12 cellular contexts compared by ENCODE assay signal in genomic region chr17:66469088-66469442, GRCh38.
DNase-seq lines count a peak whose midpoint lies in the region; ATAC-seq and TF ChIP-seq lines count a peak whose summit lies in the region.
"Had no signal": no experiment of that assay in that cellular context is flagged by ENCODE, and none has a peak within 500 bp of the region (broad histone marks: within the 10 kb centered on the region; RNA-seq: fewer than 3 reads in every experiment).

No MANE protein-coding gene starts in this region.

- intact Hi-C loops in IMR-90 (cut with micrococcal nuclease): loop anchor here (1.0 to 5.0 kb wide), 5 partner anchors 25 to 162 kb away; no protein-coding TSS in a partner anchor

- ATAC-seq in IMR-90 (ENCODE audit: low read depth): peak; percentile 22
- ATAC-seq in naive thymus-derived CD8-positive, alpha-beta T cell: no peak
- ATAC-seq in HG03095 (IDR thresholded peaks at IDR 0.05; ENCODE audit: unreplicated experiment): no peak
- no peak for ATAC-seq in HG02642 (IDR thresholded peaks at IDR 0.05; ENCODE audit: poor library complexity, unreplicated experiment)
- no peak for ATAC-seq in HG03469 (IDR thresholded peaks at IDR 0.05; ENCODE audit: unreplicated experiment)

- peak overlapping the region; percentile 84 for H2AK9ac ChIP-seq in IMR-90 (replicated peaks; ENCODE audit: low read depth, low read length, poor library complexity)

- H2AK5ac ChIP-seq in IMR-90 (ENCODE audit: low read depth, low read length): peak overlapping the region; percentile 97

- peak overlapping the region; percentile 91 for H3K18ac ChIP-seq in IMR-90 (ENCODE audit: low read depth, low read length)

- H3K36me3 ChIP-seq in IMR-90 (ENCODE audit: control insufficient read depth, insufficient read depth, low read length): no peaks in the 10 kb centered on the region
- H3K36me3 ChIP-seq: thyroid gland had no signal

- H3K27ac Mint-ChIP-seq in naive thymus-derived CD8-positive, alpha-beta T cell: peak overlapping the region in 6 of 10 donors; percentile 30 to 73 (median 66)
- H3K27ac Mint-ChIP-seq: memory B cell had no signal

- peak overlapping the region in 3 of 10 donors; percentile 31 to 46 (median 46) for H3K4me3 Mint-ChIP-seq in naive thymus-derived CD8-positive, alpha-beta T cell
- H3K4me3 Mint-ChIP-seq: memory B cell had no signal

- H3K79me1 ChIP-seq in IMR-90 (ENCODE audit: low read depth in 1 of 2, low read length in 2 of 2): peaks cover 20 to 73% of the 10 kb centered on the region in 2 experiments

- peak overlapping the region; percentile 87 for H3K4ac ChIP-seq in IMR-90 (ENCODE audit: low read depth, low read length)

- H2BK120ac ChIP-seq in IMR-90 (ENCODE audit: low read depth, low read length): peak overlapping the region; percentile 73

- dilution Hi-C loops in IMR-90 (cut with HindIII; ENCODE audit: low sequenced_read_pairs, unreplicated experiment): no loop called here

- H3K9me1 ChIP-seq in IMR-90 (ENCODE audit: insufficient read depth, low read length): peaks cover 23% of the 10 kb centered on the region

- peaks cover 29% of the 10 kb centered on the region for H3K4me1 ChIP-seq in IMR-90 (ENCODE audit: control insufficient read depth, insufficient read depth, low read length)

- peak overlapping the region; percentile 44 to 71; a peak in 3 of 4 replicates for H4K8ac ChIP-seq in IMR-90 (ENCODE audit: low read depth in 2 of 2, low read length in 2 of 2)

- H3K36me3 Mint-ChIP-seq in naive thymus-derived CD8-positive, alpha-beta T cell: peaks cover 0 to 22% (median 4%) of the 10 kb centered on the region in 3 donors
- H3K36me3 Mint-ChIP-seq: memory B cell had no signal

- H3K4me3 ChIP-seq in AG04450 (ENCODE audit: low read depth, low read length) (no peak overlapping the region), IMR-90 (ENCODE audit: insufficient read depth, low read depth, low read length) (no peak overlapping the region)
- H3K4me3 ChIP-seq: thyroid gland had no signal

- no peak for DNase-seq in AG04450 (ENCODE audit: low read depth, low spot score)
- DNase-seq in IMR-90: no peak
- DNase-seq in caudate nucleus (lab: John Stamatoyannopoulos, UW): peak in 1 of 61 donors; percentile 51
- no peak for DNase-seq in naive thymus-derived CD8-positive, alpha-beta T cell
- no peak for DNase-seq in NCI-H2196 treated with DMSO at 0.1 percent for 48 hours (lab: John Stamatoyannopoulos, UW; ENCODE audit: unreplicated experiment)
- DNase-seq: NCI-H82; stimulated activated CD4-positive, alpha-beta T cell treated with anti-CD3 and anti-CD28 coated beads, Interleukin-1b, Interleukin-23, amount 100 ng/mL, for 48 hours; thyroid gland had no signal

- H4K20me1 ChIP-seq in IMR-90 (ENCODE audit: insufficient read depth, low read length): no peaks in the 10 kb centered on the region

- no peaks in the 10 kb centered on the region for H3K27me3 Mint-ChIP-seq in naive thymus-derived CD8-positive, alpha-beta T cell

- H3K27ac ChIP-seq in AG04450 (ENCODE audit: low read depth, low read length) (peak overlapping the region; percentile 74), IMR-90 (ENCODE audit: insufficient read depth, low read length) (peak overlapping the region; percentile 91), caudate nucleus (ENCODE audit: low read depth, low read length) (peak overlapping the region; percentile 40)
- H3K27ac ChIP-seq: thyroid gland had no signal

- H3K9me3 Mint-ChIP-seq in naive thymus-derived CD8-positive, alpha-beta T cell: no peaks in the 10 kb centered on the region
- H3K9me3 Mint-ChIP-seq: memory B cell had no signal

- peak overlapping the region; percentile 12; the same call in 1 of the 2 replicates for H3K9ac ChIP-seq in IMR-90 (ENCODE audit: low read depth, low read length)

- H3K14ac ChIP-seq in IMR-90 (replicated peaks; ENCODE audit: low read depth, low read length): peak overlapping the region; percentile 94

- peak overlapping the region; percentile 40; the same call in 1 of the 2 replicates for H3K4me2 ChIP-seq in IMR-90 (ENCODE audit: low read depth, low read length)

- H4K91ac ChIP-seq in IMR-90 (ENCODE audit: insufficient read depth, low read depth, low read length): peak overlapping the region; percentile 93

- TF ChIP-seq CTCF in AG04450 (IDR thresholded peaks at IDR 0.05; ENCODE audit: low read depth, low read length) (no peak), IMR-90 (conservative IDR thresholded peaks at IDR 0.05; ENCODE audit: low read depth, low read length) (no peak)

- CTCF ChIA-PET in AG04450 (lab: Charles Lee) (interaction anchor here (0.9 kb wide), 1 partner anchor 205 kb away, joined by 5 read pairs; no protein-coding TSS in a partner anchor), IMR-90 (lab: Yijun Ruan, JAX) (no interaction called here)

- no peak for TF ChIP-seq RAD21 in IMR-90 (IDR thresholded peaks at IDR 0.05; ENCODE audit: low read length)

- H3K56ac ChIP-seq in IMR-90 (ENCODE audit: extremely low read depth, insufficient read depth, low read length): peak overlapping the region; percentile 73

- H3K4me1 Mint-ChIP-seq in naive thymus-derived CD8-positive, alpha-beta T cell: peaks cover 34 to 73% (median 66%) of the 10 kb centered on the region in 4 donors

- TF ChIP-seq POLR2A in IMR-90 (IDR thresholded peaks at IDR 0.05; ENCODE audit: low read depth, low read length): no peak

- H2BK5ac ChIP-seq in IMR-90 (ENCODE audit: low read depth, low read length, poor library complexity, severe bottlenecking): peak overlapping the region; percentile 90

- H3K27me3 ChIP-seq in AG04450 (ENCODE audit: control insufficient read depth, insufficient read depth, low read length) (no peaks in the 10 kb centered on the region), IMR-90 (ENCODE audit: control insufficient read depth, insufficient read depth, low read length) (no peaks in the 10 kb centered on the region)
- H3K27me3 ChIP-seq: thyroid gland had no signal

- in situ Hi-C loops in IMR-90 (cut with MboI; ENCODE audit: low sequenced_read_pairs): no loop called here

- H4K5ac ChIP-seq in IMR-90 (ENCODE audit: low read depth, low read length): peak overlapping the region; percentile 86

- no CpG with 5 or more reads among the region's 3 CpGs for WGBS in IMR-90 (ENCODE audit: extremely low coverage in 2 of 2, insufficient read length in 1 of 2), 2 experiments

- BruUV-seq in IMR-90 (replicated peaks; lab: Mats Ljungman, UMichigan): no TSS peak

- H2AFZ ChIP-seq in IMR-90 (replicated peaks; ENCODE audit: low read length, poor library complexity): peak overlapping the region; percentile 61

- POLR2A ChIA-PET in AG04450 (lab: Yijun Ruan, JAX) (interaction anchor here (0.6 kb wide), 1 partner anchor 209 kb away, joined by 6 read pairs; no protein-coding TSS in a partner anchor), IMR-90 (lab: Charles Lee; ENCODE audit: unreplicated experiment) (interaction anchor here (0.5 kb wide), 1 partner anchor 196 kb away, joined by 4 read pairs; no protein-coding TSS in a partner anchor)
- POLR2A ChIA-PET in naive thymus-derived CD8-positive, alpha-beta T cell (lab: Charles Lee): interaction anchor here (0.8 kb wide), 1 partner anchor 84 kb away, joined by 3 read pairs; no protein-coding TSS in a partner anchor

- H3K9me3 ChIP-seq in AG04450 (ENCODE audit: control insufficient read depth, insufficient read depth, low read length): no peaks in the 10 kb centered on the region
- H3K9me3 ChIP-seq in IMR-90 (ENCODE audit: control insufficient read depth, insufficient read depth, low read length): no peaks in the 10 kb centered on the region
- H3K9me3 ChIP-seq: thyroid gland had no signal

- H2BK20ac ChIP-seq in IMR-90 (ENCODE audit: low read depth, low read length): peak overlapping the region; percentile 96

- peak overlapping the region; percentile 57; the same call in 1 of the 2 replicates for H3K23ac ChIP-seq in IMR-90 (ENCODE audit: low read depth, low read length)

- H2BK15ac ChIP-seq in IMR-90 (ENCODE audit: low read depth, low read length): peak overlapping the region; percentile 92; the same call in 2 of the 3 replicates

TF ChIP-seq in IMR-90, 13 proteins besides CTCF, POLR2A, EP300 and RAD21:
- TF ChIP-seq SMC3 (IDR thresholded peaks at IDR 0.05; ENCODE audit: low read depth, low read length): no peak
- TF ChIP-seq NFE2L2 (IDR thresholded peaks at IDR 0.05; ENCODE audit: low read depth, low read length): no peak
- TF ChIP-seq RFX5 (IDR thresholded peaks at IDR 0.05; ENCODE audit: low read depth, low read length): no peak
- TF ChIP-seq CEBPB (IDR thresholded peaks at IDR 0.05; ENCODE audit: low read depth, low read length): no peak
- no peak for TF ChIP-seq MXI1 (IDR thresholded peaks at IDR 0.05; ENCODE audit: borderline replicate concordance, low read depth, low read length)
- no peak for TF ChIP-seq USF2 (IDR thresholded peaks at IDR 0.05; ENCODE audit: low read depth, low read length)
- no peak for TF ChIP-seq MAZ (IDR thresholded peaks at IDR 0.05; ENCODE audit: borderline replicate concordance, low read depth, low read length)
- TF ChIP-seq BHLHE40 (IDR thresholded peaks at IDR 0.05; ENCODE audit: low read depth, low read length): no peak
- no peak for TF ChIP-seq MAFK (IDR thresholded peaks at IDR 0.05; ENCODE audit: low read depth, low read length)
- TF ChIP-seq RCOR1 (IDR thresholded peaks at IDR 0.05; ENCODE audit: insufficient replicate concordance, low read length): no peak

Comparison
In these comparisons a context has a peak if more than half of its experiments do, and no peak if none do; other contexts are left out.
1. H3K27ac ChIP-seq: peak in every context shown above with its lines; median percentile 91 in IMR-90; 74 in AG04450; 40 in caudate nucleus.